ENCODE assay signal across 16 cellular contexts in the genomic region with DNA sequence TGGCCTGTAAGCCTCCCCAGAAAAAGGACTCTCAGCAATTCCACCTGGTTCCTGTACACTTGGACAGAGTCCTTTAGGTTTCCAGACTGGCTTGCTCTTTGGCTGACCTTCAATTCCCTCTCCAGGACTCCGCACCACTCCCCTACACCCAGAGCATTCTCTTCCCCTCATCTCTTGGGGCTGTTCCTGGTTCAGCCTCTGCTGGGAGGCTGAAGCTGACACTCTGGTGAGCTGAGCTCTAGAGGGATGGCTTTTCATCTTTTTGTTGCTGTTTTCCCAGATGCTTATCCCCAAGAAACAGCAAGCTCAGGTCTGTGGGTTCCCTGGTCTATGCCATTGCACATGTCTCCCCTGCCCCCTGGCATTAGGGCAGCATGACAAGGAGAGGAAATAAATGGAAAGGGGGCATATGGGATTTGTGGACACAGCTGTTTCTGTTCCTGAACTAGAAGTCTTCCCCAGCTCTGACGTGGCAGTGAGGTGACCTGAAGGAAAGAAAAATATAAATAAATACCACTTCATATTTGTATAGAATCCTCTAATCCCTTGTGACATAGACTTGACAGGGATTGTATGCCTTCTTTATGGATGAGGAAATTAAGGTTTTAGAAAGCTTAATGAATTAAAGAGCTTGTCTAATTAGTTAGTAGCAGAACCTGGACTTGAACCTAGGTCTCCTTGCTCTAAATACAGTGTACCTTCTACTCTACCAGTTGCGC. TPM values are rescaled to one million over a fixed set of nuclear protein-coding genes. Genes with fewer than 3 reads are reported as not detected.
DNase-seq lines count a peak whose midpoint lies in the region; ATAC-seq and TF ChIP-seq lines count a peak whose summit lies in the region.
"Had no signal": no experiment of that assay in that cellular context is flagged by ENCODE, and none has a peak within 500 bp of the region (broad histone marks: within the 10 kb centered on the region; RNA-seq: fewer than 3 reads in every experiment).

No MANE protein-coding gene starts in this region.

- no peak for TF ChIP-seq EP300 in upper lobe of left lung (IDR thresholded peaks at IDR 0.05)

- H3K4me3 ChIP-seq in liver (ENCODE audit: low read depth in 1 of 3, low read length in 3 of 3) = peak overlapping the region in 1 of 3 donors; percentile 23
- no peak overlapping the region for H3K4me3 ChIP-seq in upper lobe of left lung
- H3K4me3 ChIP-seq: smooth muscle cell had no signal

- H3K9me3 ChIP-seq in liver (ENCODE audit: control insufficient read depth in 4 of 4, low read length in 3 of 4) = no peaks in the 10 kb centered on the region
- no peaks in the 10 kb centered on the region for H3K9me3 ChIP-seq in upper lobe of left lung
- H3K9me3 ChIP-seq: neutrophil had no signal

- 26% methylated on average over 3 of the region's 3 CpGs for WGBS in liver
- 41 to 47% methylated on average over 3 of the region's 3 CpGs for WGBS in upper lobe of left lung, 2 donors

- intact Hi-C loops in left ventricle myocardium superior (cut with micrococcal nuclease) = no loop called here
- intact Hi-C loops in cardiac septum (cut with DNase I) = loop anchor here (1.0 to 5.0 kb wide), 2 partner anchors 21 to 186 kb away; no protein-coding TSS in a partner anchor

- H3K27me3 ChIP-seq in liver (ENCODE audit: control insufficient read depth in 4 of 4, insufficient read depth in 4 of 4, low read length in 3 of 4) (no peaks in the 10 kb centered on the region), upper lobe of left lung (no peaks in the 10 kb centered on the region)

- ATAC-seq in left ventricle myocardium superior = peak; percentile 17
- ATAC-seq in upper lobe of left lung (ENCODE audit: low FRiP score in 2 of 2) = no peak
- ATAC-seq in HG02840 (IDR thresholded peaks at IDR 0.05; ENCODE audit: low FRiP score, unreplicated experiment) = no peak
- no peak for ATAC-seq in HG03175 (IDR thresholded peaks at IDR 0.05; ENCODE audit: unreplicated experiment)
- ATAC-seq: Panc1 had no signal

- H3K4me1 ChIP-seq in liver (ENCODE audit: control insufficient read depth in 4 of 4, insufficient read depth in 4 of 4, low read length in 3 of 4) (peaks cover 26 to 86% (median 66%) of the 10 kb centered on the region in 4 donors), upper lobe of left lung (peaks cover 37 to 47% (median 39%) of the 10 kb centered on the region in 4 donors)

- DNase-seq in left ventricle myocardium superior (no peak), cardiac septum (ENCODE audit: low spot score) (no peak), upper lobe of left lung (no peak)
- DNase-seq: activated B cell treated with CpG ODN at 0.5 μM for 24 hours; activated naive CD4-positive, alpha-beta T cell treated with anti-CD3 and anti-CD28 coated beads, Interleukin-2, amount 10 ng/mL, durations not matched to agents 7 days and 5 days; Calu3; effector memory CD8-positive, alpha-beta T cell; NCI-H187 treated with DMSO at 0.1 percent for 48 hours had no signal

- H3K27ac ChIP-seq in liver (ENCODE audit: low read depth in 1 of 2, low read length in 2 of 2) (peak overlapping the region; percentile 84 to 86), upper lobe of left lung (peak overlapping the region in 3 of 4 donors; percentile 8 to 70 (median 40))
- H3K27ac ChIP-seq: neutrophil had no signal

- no peak for TF ChIP-seq CTCF in liver (IDR thresholded peaks at IDR 0.05; ENCODE audit: low read depth, low read length, missing input control)
- no peak for TF ChIP-seq CTCF in upper lobe of left lung (IDR thresholded peaks at IDR 0.05)

- no peak for TF ChIP-seq RAD21 in liver (IDR thresholded peaks at IDR 0.05)

- no peak for TF ChIP-seq POLR2A in upper lobe of left lung (IDR thresholded peaks at IDR 0.05)

- H3K36me3 ChIP-seq in liver (ENCODE audit: control insufficient read depth in 4 of 4, insufficient read depth in 3 of 4, low read depth in 1 of 4, low read length in 3 of 4) (no peaks in the 10 kb centered on the region), upper lobe of left lung (no peaks in the 10 kb centered on the region)
- H3K36me3 ChIP-seq: neutrophil had no signal

- no peak overlapping the region for H3K9ac ChIP-seq in liver (ENCODE audit: low read depth in 1 of 2, low read length in 2 of 2)

TF ChIP-seq in liver, 16 proteins besides CTCF, POLR2A, EP300 and RAD21:
- TF ChIP-seq HNF4A (conservative IDR thresholded peaks at IDR 0.05) (peak in 1 of 2 donors; percentile 24), FOXA2 (IDR thresholded peaks at IDR 0.05) (no peak), RXRA (IDR thresholded peaks at IDR 0.05) (no peak), GABPA (IDR thresholded peaks at IDR 0.05 in 1 of 2, conservative IDR thresholded peaks at IDR 0.05 in 1 of 2) (no peak), YY1 (IDR thresholded peaks at IDR 0.05) (no peak), HNF4G (IDR thresholded peaks at IDR 0.05) (peak; percentile 36), JUND (IDR thresholded peaks at IDR 0.05) (peak in 1 of 2 donors; percentile 60), EGR1 (IDR thresholded peaks at IDR 0.05; ENCODE audit: low read depth in 2 of 2) (no peak), SP1 (IDR thresholded peaks at IDR 0.05) (no peak), FOXA1 (IDR thresholded peaks at IDR 0.05) (peak; percentile 44), NR2F2 (IDR thresholded peaks at IDR 0.05) (no peak)
- TF ChIP-seq, protein P1, sequence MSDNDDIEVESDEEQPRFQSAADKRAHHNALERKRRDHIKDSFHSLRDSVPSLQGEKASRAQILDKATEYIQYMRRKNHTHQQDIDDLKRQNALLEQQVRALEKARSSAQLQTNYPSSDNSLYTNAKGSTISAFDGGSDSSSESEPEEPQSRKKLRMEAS (IDR thresholded peaks at IDR 0.05) = no peak
- TF ChIP-seq, protein P2, sequence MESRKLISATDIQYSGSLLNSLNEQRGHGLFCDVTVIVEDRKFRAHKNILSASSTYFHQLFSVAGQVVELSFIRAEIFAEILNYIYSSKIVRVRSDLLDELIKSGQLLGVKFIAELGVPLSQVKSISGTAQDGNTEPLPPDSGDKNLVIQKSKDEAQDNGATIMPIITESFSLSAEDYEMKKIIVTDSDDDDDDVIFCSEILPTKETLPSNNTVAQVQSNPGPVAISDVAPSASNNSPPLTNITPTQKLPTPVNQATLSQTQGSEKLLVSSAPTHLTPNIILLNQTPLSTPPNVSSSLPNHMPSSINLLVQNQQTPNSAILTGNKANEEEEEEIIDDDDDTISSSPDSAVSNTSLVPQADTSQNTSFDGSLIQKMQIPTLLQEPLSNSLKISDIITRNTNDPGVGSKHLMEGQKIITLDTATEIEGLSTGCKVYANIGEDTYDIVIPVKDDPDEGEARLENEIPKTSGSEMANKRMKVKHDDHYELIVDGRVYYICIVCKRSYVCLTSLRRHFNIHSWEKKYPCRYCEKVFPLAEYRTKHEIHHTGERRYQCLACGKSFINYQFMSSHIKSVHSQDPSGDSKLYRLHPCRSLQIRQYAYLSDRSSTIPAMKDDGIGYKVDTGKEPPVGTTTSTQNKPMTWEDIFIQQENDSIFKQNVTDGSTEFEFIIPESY (IDR thresholded peaks at IDR 0.05) = no peak
- TF ChIP-seq, protein P3, sequence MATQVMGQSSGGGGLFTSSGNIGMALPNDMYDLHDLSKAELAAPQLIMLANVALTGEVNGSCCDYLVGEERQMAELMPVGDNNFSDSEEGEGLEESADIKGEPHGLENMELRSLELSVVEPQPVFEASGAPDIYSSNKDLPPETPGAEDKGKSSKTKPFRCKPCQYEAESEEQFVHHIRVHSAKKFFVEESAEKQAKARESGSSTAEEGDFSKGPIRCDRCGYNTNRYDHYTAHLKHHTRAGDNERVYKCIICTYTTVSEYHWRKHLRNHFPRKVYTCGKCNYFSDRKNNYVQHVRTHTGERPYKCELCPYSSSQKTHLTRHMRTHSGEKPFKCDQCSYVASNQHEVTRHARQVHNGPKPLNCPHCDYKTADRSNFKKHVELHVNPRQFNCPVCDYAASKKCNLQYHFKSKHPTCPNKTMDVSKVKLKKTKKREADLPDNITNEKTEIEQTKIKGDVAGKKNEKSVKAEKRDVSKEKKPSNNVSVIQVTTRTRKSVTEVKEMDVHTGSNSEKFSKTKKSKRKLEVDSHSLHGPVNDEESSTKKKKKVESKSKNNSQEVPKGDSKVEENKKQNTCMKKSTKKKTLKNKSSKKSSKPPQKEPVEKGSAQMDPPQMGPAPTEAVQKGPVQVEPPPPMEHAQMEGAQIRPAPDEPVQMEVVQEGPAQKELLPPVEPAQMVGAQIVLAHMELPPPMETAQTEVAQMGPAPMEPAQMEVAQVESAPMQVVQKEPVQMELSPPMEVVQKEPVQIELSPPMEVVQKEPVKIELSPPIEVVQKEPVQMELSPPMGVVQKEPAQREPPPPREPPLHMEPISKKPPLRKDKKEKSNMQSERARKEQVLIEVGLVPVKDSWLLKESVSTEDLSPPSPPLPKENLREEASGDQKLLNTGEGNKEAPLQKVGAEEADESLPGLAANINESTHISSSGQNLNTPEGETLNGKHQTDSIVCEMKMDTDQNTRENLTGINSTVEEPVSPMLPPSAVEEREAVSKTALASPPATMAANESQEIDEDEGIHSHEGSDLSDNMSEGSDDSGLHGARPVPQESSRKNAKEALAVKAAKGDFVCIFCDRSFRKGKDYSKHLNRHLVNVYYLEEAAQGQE (IDR thresholded peaks at IDR 0.05) = no peak
- TF ChIP-seq, protein P4, sequence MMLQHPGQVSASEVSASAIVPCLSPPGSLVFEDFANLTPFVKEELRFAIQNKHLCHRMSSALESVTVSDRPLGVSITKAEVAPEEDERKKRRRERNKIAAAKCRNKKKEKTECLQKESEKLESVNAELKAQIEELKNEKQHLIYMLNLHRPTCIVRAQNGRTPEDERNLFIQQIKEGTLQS (IDR thresholded peaks at IDR 0.05) = peak; percentile 59
TF ChIP-seq in liver: peak in this region for 5.

RNA-seq across cellular contexts. Expression of a gene that starts 1.4 kb away (rescaled TPM):
- total RNA-seq in left ventricle myocardium superior (not detected), cardiac septum (not detected), liver (under 1 TPM in 1 of 2 donors, not detected in 1; 0.33 TPM), upper lobe of left lung (not detected)
- polyA plus RNA-seq in liver = under 1 TPM; 0.11 to 0.12 TPM
- total RNA-seq: activated B cell treated with CpG ODN at 0.5 μM for 24 hours, Calu3, NCI-H460 had no signal

RNA-seq across cellular contexts. Expression of a gene that starts 8.9 kb away (rescaled TPM):
- total RNA-seq in left ventricle myocardium superior = not detected
- total RNA-seq in cardiac septum = not detected
- total RNA-seq in liver = under 1 TPM; 0.05 to 0.08 TPM
- not detected for polyA plus RNA-seq in liver
- total RNA-seq in upper lobe of left lung = not detected
- total RNA-seq: activated B cell treated with CpG ODN at 0.5 μM for 24 hours, Calu3, mesenteric fat pad, NCI-H460, smooth muscle cell had no signal

RNA-seq across cellular contexts. Expression of a gene that starts 13.5 kb away (rescaled TPM):
- total RNA-seq in left ventricle myocardium superior (1.2 TPM), cardiac septum (0.73 TPM), liver (1 to 10 TPM; 1.6 to 5.9 TPM), upper lobe of left lung (not detected)
- polyA plus RNA-seq in liver = 1 to 10 TPM; 1.5 to 1.6 TPM
- total RNA-seq: activated B cell treated with CpG ODN at 0.5 μM for 24 hours, Calu3, mesenteric fat pad, NCI-H460, smooth muscle cell had no signal

RNA-seq across cellular contexts. Expression of a gene that starts 14.1 kb away (rescaled TPM):
- total RNA-seq in left ventricle myocardium superior (not detected), cardiac septum (not detected), liver (not detected), upper lobe of left lung (not detected)
- polyA plus RNA-seq in liver = not detected
- total RNA-seq: activated B cell treated with CpG ODN at 0.5 μM for 24 hours, Calu3, mesenteric fat pad, NCI-H460, smooth muscle cell had no signal
- polyA plus RNA-seq: smooth muscle cell had no signal

RNA-seq across cellular contexts. Expression of a gene that starts 18.7 kb away (rescaled TPM):
- total RNA-seq in left ventricle myocardium superior = 315 TPM
- total RNA-seq in cardiac septum = 304 TPM
- total RNA-seq in liver = 100 to 1,000 TPM; 107 to 191 TPM
- 100 to 1,000 TPM in 1 of 2 donors, 10 to 100 TPM in 1; 72.9 to 156 TPM for polyA plus RNA-seq in liver
- 100 to 1,000 TPM in 2 of 6 donors, 10 to 100 TPM in 4; 69.7 to 280 (median 90.8) TPM for total RNA-seq in upper lobe of left lung
